Comparison of ENCODE assay signal across 14 cellular contexts in the genomic region with DNA sequence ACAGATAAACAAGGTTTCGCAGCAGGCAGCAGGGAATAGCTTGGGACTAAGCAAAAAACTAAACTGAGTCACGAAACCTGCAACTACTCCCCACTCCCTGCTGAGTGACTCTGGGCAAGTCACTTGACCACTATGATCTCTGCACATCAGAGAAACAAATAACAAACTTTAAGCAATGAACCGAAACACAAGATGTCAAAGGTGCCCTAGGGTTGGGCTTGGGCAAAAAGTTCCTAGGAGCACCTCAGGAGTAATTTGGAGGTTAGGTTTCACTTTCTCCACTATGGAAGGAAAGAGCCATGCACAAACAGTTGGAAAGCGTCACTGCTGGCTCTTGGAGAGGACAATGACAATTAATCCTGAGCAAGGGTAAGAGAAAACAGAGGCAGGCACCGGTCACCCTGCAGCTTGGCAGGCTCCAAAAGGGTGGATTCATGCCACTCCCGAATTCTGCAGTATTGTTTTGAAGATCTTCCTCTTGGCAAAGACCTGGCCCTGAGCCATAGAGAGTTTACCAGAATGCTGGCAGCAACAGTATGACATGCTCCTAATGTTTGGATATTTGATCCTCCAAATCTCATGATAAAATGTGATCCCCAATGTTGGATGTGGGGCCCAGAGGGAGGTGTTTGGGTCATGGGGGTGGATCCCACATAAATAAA.
DNase-seq lines count a peak whose midpoint lies in the region; ATAC-seq, FAIRE-seq and TF ChIP-seq lines count a peak whose summit lies in the region.
"Had no signal": no experiment of that assay in that cellular context is flagged by ENCODE, and none has a peak within 500 bp of the region (broad histone marks: within the 10 kb centered on the region; RNA-seq: fewer than 3 reads in every experiment).

No MANE protein-coding gene starts in this region.

- in situ Hi-C loops in SK-MEL-5 (cut with HindIII; ENCODE audit: low pct_unique_long_range_greater_than_20kb, low sequenced_read_pairs): no loop called here

- H3K4me1 ChIP-seq in prostate gland (replicated peaks): no peaks in the 10 kb centered on the region
- H3K4me1 ChIP-seq: left lung had no signal

- 37% methylated on average over 6 of the region's 6 CpGs for WGBS in prostate gland

- no peak for TF ChIP-seq POLR2A in prostate gland (IDR thresholded peaks at IDR 0.05)

- FAIRE-seq in HTR-8/SVneo (lab: Jason Lieb, UNC): no peak

- TF ChIP-seq CTCF in prostate gland (IDR thresholded peaks at IDR 0.05): no peak

- H3K4me3 ChIP-seq in prostate gland: no peak overlapping the region
- H3K4me3 ChIP-seq: cardiac muscle cell, left lung had no signal

- H3K36me3 ChIP-seq in prostate gland: no peaks in the 10 kb centered on the region
- H3K36me3 ChIP-seq: cardiac muscle cell, left lung had no signal

- DNase-seq in HCEC 1CT (peak; percentile 34), SK-MEL-5 (ENCODE audit: low read depth, low spot score) (peak; percentile 8), Right ventricle myocardium superior (no peak), prostate gland (ENCODE audit: low spot score) (peak; percentile 50), HTR-8/SVneo (ENCODE audit: insufficient read length, low spot score) (no peak), SK-N-DZ (ENCODE audit: low spot score) (no peak)
- DNase-seq in stimulated activated naive CD4-positive, alpha-beta T cell (lab: John Stamatoyannopoulos, UW): no peak
- DNase-seq: activated CD4-positive, alpha-beta T cell treated with anti-CD3 and anti-CD28 coated beads for 1 hour; foreskin keratinocyte; KG1; left lung; retina had no signal

- no peaks in the 10 kb centered on the region for H3K27me3 ChIP-seq in prostate gland (replicated peaks; ENCODE audit: insufficient read depth)
- H3K27me3 ChIP-seq: cardiac muscle cell, foreskin keratinocyte, left lung had no signal

- ATAC-seq in Right ventricle myocardium superior (ENCODE audit: poor library complexity) (peak; percentile 40), HG03460 (IDR thresholded peaks at IDR 0.05; ENCODE audit: unreplicated experiment) (no peak)
- ATAC-seq: foreskin keratinocyte, left lung had no signal

- H3K27ac ChIP-seq in prostate gland: peak overlapping the region in 1 of 2 donors; percentile 49
- H3K27ac ChIP-seq: cardiac muscle cell, foreskin keratinocyte, left lung had no signal

- intact Hi-C loops in Right ventricle myocardium superior (cut with DNase I) (no loop called here), prostate gland (cut with DNase I) (no loop called here)

- no peaks in the 10 kb centered on the region for H3K9me3 ChIP-seq in prostate gland
- H3K9me3 ChIP-seq: left lung had no signal

Comparison
In these comparisons a context has a peak if more than half of its experiments do, and no peak if none do; other contexts are left out.
1. DNase-seq: peak in HCEC 1CT (single experiment), SK-MEL-5 (single experiment) and prostate gland (single experiment); none in Right ventricle myocardium superior (single experiment), HTR-8/SVneo (single experiment), SK-N-DZ (single experiment) and stimulated activated naive CD4-positive, alpha-beta T cell (0 of 6).